Comparison of ENCODE assay signal across 14 cellular contexts in the genomic region with DNA sequence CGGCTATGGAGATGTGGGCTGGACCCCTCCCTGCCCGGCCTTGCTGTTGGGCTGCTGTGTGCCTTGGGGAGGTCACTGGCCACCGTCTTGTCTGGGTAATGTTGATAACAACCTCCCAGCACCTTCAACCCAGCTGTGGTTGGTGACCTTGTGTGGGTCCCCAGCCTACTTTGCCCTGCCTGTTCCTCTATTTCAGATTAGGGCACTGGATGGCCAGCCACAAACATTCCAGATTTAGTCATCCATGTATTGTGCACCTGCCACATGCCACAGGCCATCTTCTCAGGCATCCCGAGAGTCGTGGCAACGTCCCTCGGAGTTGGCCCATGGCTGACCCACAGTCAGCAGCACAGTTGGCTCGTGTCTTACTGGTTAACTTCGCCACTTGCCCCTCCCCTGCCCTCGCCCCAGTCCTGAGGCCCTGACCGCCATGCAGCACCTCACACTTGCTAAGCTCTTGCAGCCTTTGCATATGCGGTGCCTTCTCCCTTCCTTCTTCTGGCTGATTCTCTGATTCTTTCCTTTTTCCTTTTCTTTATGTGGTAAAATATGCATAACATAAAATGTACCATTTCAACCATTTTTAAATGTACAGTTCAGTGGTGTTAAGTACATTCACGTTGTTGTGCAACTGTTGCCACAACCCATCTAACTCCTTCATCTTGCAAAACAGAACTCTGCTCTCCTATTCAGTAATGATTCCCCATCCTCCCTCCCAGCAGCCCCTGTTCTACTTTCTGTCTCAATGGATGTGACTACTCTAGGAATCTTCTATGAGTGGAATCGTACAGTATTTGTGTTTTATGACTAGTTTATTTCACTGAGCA.
"Had no signal": no experiment of that assay in that cellular context is flagged by ENCODE, and none has a peak within 500 bp of the region (broad histone marks: within the 10 kb centered on the region; RNA-seq: fewer than 3 reads in every experiment).

No MANE protein-coding gene starts in this region.

- H3K4me1 ChIP-seq: lower lobe of right lung, uterus had no signal

- H3K27me3 ChIP-seq: neural progenitor cell, thyroid gland, uterus had no signal

- H2AFZ ChIP-seq: neural progenitor cell, parathyroid adenoma had no signal

- H3K36me3 ChIP-seq: neural progenitor cell, thyroid gland, uterus had no signal

- H3K4me2 ChIP-seq: neural progenitor cell had no signal

- ATAC-seq: activated T-helper 17 cell treated with anti-CD3 and anti-CD28 coated beads, Interleukin-2, amount 50 U/mL, for 72 hours; lower lobe of right lung; stimulated activated naive B cell treated with anti-CD40 and anti-IgM and Interleukin-4, amounts not matched to agents 10 μg/mL and 1 μg/mL and 100 μg/mL, for 72 hours had no signal

- H3K27ac ChIP-seq: lower lobe of right lung, neural progenitor cell, parathyroid adenoma, thyroid gland, uterus had no signal

- H3K79me2 ChIP-seq: parathyroid adenoma had no signal

- DNase-seq: activated CD4-positive, CD25-positive, alpha-beta regulatory T cell treated with anti-CD3 and anti-CD28 coated beads, Interleukin-2, amount 50 U/mL, for 72 hours; activated naive CD4-positive, alpha-beta T cell treated with Interleukin-2 at 50 U/mL for 16 hours; activated T-cell treated with anti-CD3 and anti-CD28 coated beads for 4 hours; aorta; cerebellar nuclear complex; effector CD8-positive, alpha-beta T cell; lower lobe of right lung; stimulated activated CD4-positive, alpha-beta T cell treated with anti-CD3 and anti-CD28 coated beads, Interleukin-2, amount 100 ng/mL, for 48 hours; stimulated activated naive B cell treated with anti-CD40 and anti-IgM and Interleukin-4, amounts not matched to agents 10 μg/mL and 1 μg/mL and 100 μg/mL, for 72 hours; thyroid gland; uterus had no signal

- H3K9ac ChIP-seq: neural progenitor cell, parathyroid adenoma had no signal

- H3K4me3 ChIP-seq: lower lobe of right lung, neural progenitor cell, thyroid gland, uterus had no signal

- H3K9me3 ChIP-seq: lower lobe of right lung, thyroid gland, uterus had no signal
